In genomic region chr2:222613715-222614331, GRCh38 we compare ENCODE assay signal across 8 cellular contexts. TPM values are rescaled to one million over a fixed set of nuclear protein-coding genes. Genes with fewer than 3 reads are reported as not detected.
DNase-seq lines count a peak whose midpoint lies in the region; ATAC-seq and TF ChIP-seq lines count a peak whose summit lies in the region.

No MANE protein-coding gene starts in this region.

- H3K27me3 ChIP-seq in HCT116 (ENCODE audit: insufficient read depth, low read length) (no peaks in the 10 kb centered on the region), esophagus muscularis mucosa (no peaks in the 10 kb centered on the region), neural progenitor cell (no peaks in the 10 kb centered on the region)
- H3K27me3 ChIP-seq in effector memory CD4-positive, alpha-beta T cell (replicated peaks; ENCODE audit: control insufficient read depth, insufficient read depth, low read length, poor library complexity, severe bottlenecking), result no peaks in the 10 kb centered on the region

- H3K36me3 Mint-ChIP-seq in neural progenitor cell, result peaks cover 4% of the 10 kb centered on the region

- TF ChIP-seq EP300 in esophagus muscularis mucosa (IDR thresholded peaks at IDR 0.05), result no peak

- H3F3A ChIP-seq in neural progenitor cell (ENCODE audit: low read depth), result peaks cover 15% of the 10 kb centered on the region

- peak; percentile 67 for TF ChIP-seq RAD21 in HCT116 (IDR thresholded peaks at IDR 0.05; ENCODE audit: low read depth)

- no peak overlapping the region for H3K4me2 ChIP-seq in HCT116 (ENCODE audit: low read length)
- H3K4me2 ChIP-seq in neural progenitor cell, result no peak overlapping the region

- DNase-seq in 8988T (peak; percentile 30), GM10266 (ENCODE audit: extremely low spot score) (peak; percentile 62), HCT116 (ENCODE audit: low read depth, low spot score) (peak; percentile 15), LoVo (ENCODE audit: low spot score) (peak; percentile 59), RWPE1 (ENCODE audit: low spot score) (peak; percentile 56), esophagus muscularis mucosa (ENCODE audit: extremely low spot score) (no peak), neural progenitor cell (ENCODE audit: low spot score) (peak; percentile 73)
- DNase-seq in effector memory CD4-positive, alpha-beta T cell, result no peak

- H3K27ac ChIP-seq in HCT116 (ENCODE audit: low read depth, low read length) (no peak overlapping the region), RWPE1 (no peak overlapping the region), esophagus muscularis mucosa (replicated peaks in 1 of 4) (no peak overlapping the region), neural progenitor cell (no peak overlapping the region)
- H3K27ac ChIP-seq in effector memory CD4-positive, alpha-beta T cell (ENCODE audit: insufficient read depth, low read length, poor library complexity, severe bottlenecking), result no peak overlapping the region

- POLR2A ChIA-PET in HCT116 (lab: Charles Lee), result no interaction called here
- POLR2A ChIA-PET in RWPE1 (lab: Yijun Ruan, JAX; ENCODE audit: low non-redundant PET), result no interaction called here

- H3K4me1 ChIP-seq in HCT116 (ENCODE audit: control insufficient read depth in 1 of 2, insufficient read depth in 2 of 2, low read length in 2 of 2), result no peaks in the 10 kb centered on the region
- H3K4me1 ChIP-seq in esophagus muscularis mucosa, result no peaks in the 10 kb centered on the region
- peaks cover 10% of the 10 kb centered on the region for H3K4me1 ChIP-seq in neural progenitor cell
- H3K4me1 ChIP-seq in effector memory CD4-positive, alpha-beta T cell (ENCODE audit: control insufficient read depth, insufficient read depth, low read length, poor library complexity, severe bottlenecking), result no peaks in the 10 kb centered on the region

- no peak overlapping the region for H3K4me3 Mint-ChIP-seq in neural progenitor cell

- H3K36me3 ChIP-seq in HCT116 (ENCODE audit: control insufficient read depth in 1 of 2, insufficient read depth in 2 of 2, low read length in 2 of 2) (peaks cover 21 to 39% of the 10 kb centered on the region in 2 experiments), esophagus muscularis mucosa (peaks cover 11 to 58% (median 37%) of the 10 kb centered on the region in 4 donors), neural progenitor cell (peaks cover 7% of the 10 kb centered on the region)
- peaks cover 30% of the 10 kb centered on the region for H3K36me3 ChIP-seq in effector memory CD4-positive, alpha-beta T cell (ENCODE audit: control insufficient read depth, insufficient read depth, low read length)

- H3K9me3 Mint-ChIP-seq in neural progenitor cell, result no peaks in the 10 kb centered on the region

- H2AFZ ChIP-seq in HCT116 (ENCODE audit: low read depth, low read length, poor library complexity, severe bottlenecking) (no peak overlapping the region), neural progenitor cell (replicated peaks) (no peak overlapping the region)

- peaks cover 3% of the 10 kb centered on the region for H3K4me1 Mint-ChIP-seq in neural progenitor cell

- H3K9ac ChIP-seq in HCT116 (ENCODE audit: low read length) (no peak overlapping the region), neural progenitor cell (no peak overlapping the region)

- intact Hi-C loops in HCT116 (cut with micrococcal nuclease) (loop anchor here (1.0 to 5.0 kb wide), 3 partner anchors 296 to 1688 kb away; no protein-coding TSS in a partner anchor), esophagus muscularis mucosa (cut with DNase I) (loop anchor here (10.0 kb wide), 1 partner anchor 559 kb away; no protein-coding TSS in a partner anchor)

- H3K27me3 Mint-ChIP-seq in neural progenitor cell (ENCODE audit: insufficient read depth, low read depth), result no peaks in the 10 kb centered on the region

- RAD21 ChIA-PET in HCT116 (lab: Charles Lee; ENCODE audit: low non-redundant PET in 1 of 2, low total read pairs in 2 of 2, uncharacterized antibody in 2 of 2, unreplicated experiment in 2 of 2), result no interaction called here

- H3K79me2 ChIP-seq in HCT116 (ENCODE audit: insufficient read depth, low read length) (peaks cover 28% of the 10 kb centered on the region), neural progenitor cell (ENCODE audit: low read depth) (no peaks in the 10 kb centered on the region)

- ATAC-seq in HCT116, result peak; percentile 92

- H3K4me3 ChIP-seq in HCT116 (replicated peaks in 1 of 2; ENCODE audit: low read depth in 1 of 2, low read length in 2 of 2), result no peak overlapping the region
- H3K4me3 ChIP-seq in esophagus muscularis mucosa, result no peak overlapping the region
- H3K4me3 ChIP-seq in neural progenitor cell, result no peak overlapping the region
- H3K4me3 ChIP-seq in effector memory CD4-positive, alpha-beta T cell (ENCODE audit: insufficient read depth, low read depth, low read length, poor library complexity, severe bottlenecking), result no peak overlapping the region

- H3K9me2 ChIP-seq in HCT116 (ENCODE audit: insufficient read depth), result no peaks in the 10 kb centered on the region

- no TSS peak for BruUV-seq in HCT116 (replicated peaks; lab: Mats Ljungman, UMichigan)

- no peaks in the 10 kb centered on the region for H3K9me3 ChIP-seq in HCT116 (ENCODE audit: control insufficient read depth in 1 of 2, insufficient read depth in 1 of 2, low read depth in 1 of 2, low read length in 2 of 2)
- H3K9me3 ChIP-seq in esophagus muscularis mucosa, result no peaks in the 10 kb centered on the region
- H3K9me3 ChIP-seq in neural progenitor cell (ENCODE audit: low read depth), result no peaks in the 10 kb centered on the region
- H3K9me3 ChIP-seq in effector memory CD4-positive, alpha-beta T cell (ENCODE audit: control insufficient read depth, low read length), result no peaks in the 10 kb centered on the region

- WGBS in esophagus muscularis mucosa, result 41% methylated on average over 3 of the region's 3 CpGs

- TF ChIP-seq CTCF in GM10266 (IDR thresholded peaks at IDR 0.05; ENCODE audit: control insufficient read depth, insufficient read depth, low read depth, missing control alignments) (peak; percentile 78), HCT116 (IDR thresholded peaks at IDR 0.05 in 2 of 3, conservative IDR thresholded peaks at IDR 0.05 in 1 of 3; ENCODE audit: borderline replicate concordance in 1 of 3, insufficient read depth in 1 of 3, low read depth in 2 of 3, low read length in 2 of 3) (peak; percentile 36 to 76 (median 68); a peak in 5 of 6 replicates), RWPE1 (conservative IDR thresholded peaks at IDR 0.05; ENCODE audit: low read depth) (peak; percentile 84), esophagus muscularis mucosa (IDR thresholded peaks at IDR 0.05) (peak; percentile 73 to 82 (median 77)), neural progenitor cell (IDR thresholded peaks at IDR 0.05) (peak; percentile 88)

- TF ChIP-seq POLR2A in HCT116 (IDR thresholded peaks at IDR 0.05; ENCODE audit: borderline replicate concordance, extremely low read depth, insufficient read depth, insufficient read length) (no peak), esophagus muscularis mucosa (IDR thresholded peaks at IDR 0.05; ENCODE audit: low read depth) (no peak)

- no peak overlapping the region for H3K27ac Mint-ChIP-seq in neural progenitor cell

- H4K20me1 ChIP-seq in HCT116 (ENCODE audit: insufficient read depth) (no peaks in the 10 kb centered on the region; the same call in 1 of the 2 replicates), neural progenitor cell (ENCODE audit: low read depth) (no peaks in the 10 kb centered on the region)

- CTCF ChIA-PET in HCT116 (lab: Charles Lee) (interaction anchor here (0.5 to 2.0 kb wide), 5 partner anchors 9 to 589 kb away, joined by 3 to 7 read pairs (median 5); no protein-coding TSS in a partner anchor), RWPE1 (lab: Yijun Ruan, JAX) (interaction anchor here (0.6 to 0.9 kb wide), 6 partner anchors 18 to 674 kb away, joined by 3 to 7 read pairs (median 4); no protein-coding TSS in a partner anchor)

TF ChIP-seq in HCT116, 20 proteins besides CTCF, POLR2A, EP300 and RAD21 (continues in another document):
- TF ChIP-seq EZH2 (IDR thresholded peaks at IDR 0.05) (no peak), SIN3A (IDR thresholded peaks at IDR 0.05; ENCODE audit: low read depth) (no peak), ZBTB33 (IDR thresholded peaks at IDR 0.05; ENCODE audit: extremely low read depth, insufficient replicate concordance, low read length) (no peak), EGR1 (IDR thresholded peaks at IDR 0.05; ENCODE audit: low read depth) (no peak), YY1 (IDR thresholded peaks at IDR 0.05; ENCODE audit: extremely low read depth, insufficient replicate concordance, low read depth, low read length) (no peak), ATF3 (IDR thresholded peaks at IDR 0.05) (no peak), FOSL1 (IDR thresholded peaks at IDR 0.05; ENCODE audit: low read depth) (no peak), CBX3 (IDR thresholded peaks at IDR 0.05; ENCODE audit: low read depth) (no peak)

RNA-seq across cellular contexts. Expression of gene FARSB, which starts 42.1 kb away (rescaled TPM):
- total RNA-seq in HCT116 (2021; ENCODE audit: unreplicated experiment), result 50.7 TPM
- 23.0 and 33.0 TPM in 2 replicates for polyA plus RNA-seq in HCT116 (2012)
- total RNA-seq in esophagus muscularis mucosa, result 10 to 100 TPM; 11.9 to 14.4 (median 12.4) TPM
- 16.4 and 25.0 TPM in 2 replicates for total RNA-seq in neural progenitor cell (ENCODE audit: low replicate concordance)

RNA-seq across cellular contexts. Expression of gene MOGAT1, which starts 57.6 kb away (rescaled TPM):
- total RNA-seq in HCT116 (2021; ENCODE audit: unreplicated experiment) (0.22 TPM), esophagus muscularis mucosa (not detected), neural progenitor cell (ENCODE audit: low replicate concordance) (0.62 and 2.0 TPM in 2 replicates)
- polyA plus RNA-seq in HCT116 (2012), result not detected in 2 replicates

Comparison
In these comparisons a context has a peak if more than half of its experiments do, and no peak if none do; other contexts are left out.
1. DNase-seq: peak in 8988T (single experiment), GM10266 (single experiment), HCT116 (single experiment), LoVo (single experiment), RWPE1 (single experiment) and neural progenitor cell (single experiment); none in esophagus muscularis mucosa (single experiment) and effector memory CD4-positive, alpha-beta T cell (0 of 3).
2. Peak in every context shown above with its lines, with median percentiles within 50 percentile points of each other: CTCF ChIP-seq.